22 cellular contexts compared by ENCODE assay signal in the genomic region with DNA sequence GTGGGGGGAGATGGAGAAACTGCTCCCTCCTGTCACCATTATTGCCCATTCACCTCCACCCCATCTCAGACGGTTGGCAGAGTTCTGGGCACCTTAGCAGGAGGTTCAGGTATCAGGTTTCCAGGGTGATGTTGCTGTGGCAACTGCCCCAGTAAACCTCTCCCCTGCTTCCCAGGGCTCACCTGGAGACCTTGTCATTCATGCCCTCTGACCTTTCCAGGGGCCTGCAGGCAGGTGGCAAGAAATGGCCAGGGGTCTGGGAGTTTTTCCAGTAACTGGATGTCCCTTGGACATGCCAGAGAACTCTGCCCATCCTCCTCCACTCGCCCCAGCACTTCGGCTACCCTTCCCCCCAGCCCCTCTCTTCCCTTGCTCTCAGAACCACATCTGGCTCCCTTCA. TPM values are rescaled to one million over a fixed set of nuclear protein-coding genes. Genes with fewer than 3 reads are reported as not detected.
"Had no signal": no experiment of that assay in that cellular context is flagged by ENCODE, and none has a peak within 500 bp of the region (broad histone marks: within the 10 kb centered on the region; RNA-seq: fewer than 3 reads in every experiment).

No MANE protein-coding gene starts in this region.

- H3K4me1 ChIP-seq: colonic mucosa, uterus had no signal

- ATAC-seq: activated naive CD4-positive, alpha-beta T cell treated with anti-CD3 and anti-CD28 coated beads, Interleukin-2, amount 50 U/mL, for 72 hours; activated T-helper 17 cell treated with anti-CD3 and anti-CD28 coated beads, Interleukin-2, amount 50 U/mL, for 72 hours; esophagus mucosa; left lobe of liver had no signal

- H3K27me3 ChIP-seq: colonic mucosa, hepatocyte, neutrophil, tibial nerve, uterus had no signal

- H3K4me3 Mint-ChIP-seq: brain had no signal

- H3K9me3 Mint-ChIP-seq: activated naive CD4-positive, alpha-beta T cell treated with anti-CD3 and anti-CD28 coated beads, Interleukin-2, amount 50 U/mL, for 72 hours; activated T-helper 17 cell treated with anti-CD3 and anti-CD28 coated beads, Interleukin-2, amount 50 U/mL, for 72 hours; brain; naive B cell had no signal

- H3K27ac ChIP-seq: colonic mucosa, hepatocyte, neutrophil, tibial nerve, uterus had no signal

- H3K27ac Mint-ChIP-seq: activated naive CD4-positive, alpha-beta T cell treated with anti-CD3 and anti-CD28 coated beads, Interleukin-2, amount 50 U/mL, for 72 hours; brain had no signal

- H3K27me3 Mint-ChIP-seq: activated T-helper 17 cell treated with anti-CD3 and anti-CD28 coated beads, Interleukin-2, amount 50 U/mL, for 72 hours; brain; naive B cell had no signal

- DNase-seq: activated CD4-positive, alpha-beta T cell treated with anti-CD3 and anti-CD28 coated beads for 4 hours; activated CD8-positive, alpha-beta memory T cell treated with anti-CD3 and anti-CD28 coated beads for 24 hours; amygdala; central memory CD4-positive, alpha-beta T cell; colonic mucosa; mammary epithelial cell; naive B cell; retina; stimulated activated CD4-positive, alpha-beta T cell treated with anti-CD3 and anti-CD28 coated beads, Interleukin-15, amount 100 ng/mL, for 24 hours; stimulated activated CD4-positive, alpha-beta T cell treated with anti-CD3 and anti-CD28 coated beads, Interleukin-4, amount 100 ng/mL, for 1 hour; stimulated activated naive CD4-positive, alpha-beta T cell; uterus had no signal

- H3K4me3 ChIP-seq: colonic mucosa, hepatocyte, tibial nerve, uterus had no signal

- H3K4me2 ChIP-seq: hepatocyte had no signal

- H2AFZ ChIP-seq: hepatocyte had no signal

- FAIRE-seq: keratinocyte had no signal

- H3K9me3 ChIP-seq: colonic mucosa, neutrophil, tibial nerve, uterus had no signal

- H3K36me3 ChIP-seq: colonic mucosa, uterus had no signal

RNA-seq across cellular contexts. Expression of a gene that starts 34.7 kb away (rescaled TPM):
- total RNA-seq: mononuclear cell had no signal
